7 cellular contexts compared by ENCODE assay signal in the genomic region with DNA sequence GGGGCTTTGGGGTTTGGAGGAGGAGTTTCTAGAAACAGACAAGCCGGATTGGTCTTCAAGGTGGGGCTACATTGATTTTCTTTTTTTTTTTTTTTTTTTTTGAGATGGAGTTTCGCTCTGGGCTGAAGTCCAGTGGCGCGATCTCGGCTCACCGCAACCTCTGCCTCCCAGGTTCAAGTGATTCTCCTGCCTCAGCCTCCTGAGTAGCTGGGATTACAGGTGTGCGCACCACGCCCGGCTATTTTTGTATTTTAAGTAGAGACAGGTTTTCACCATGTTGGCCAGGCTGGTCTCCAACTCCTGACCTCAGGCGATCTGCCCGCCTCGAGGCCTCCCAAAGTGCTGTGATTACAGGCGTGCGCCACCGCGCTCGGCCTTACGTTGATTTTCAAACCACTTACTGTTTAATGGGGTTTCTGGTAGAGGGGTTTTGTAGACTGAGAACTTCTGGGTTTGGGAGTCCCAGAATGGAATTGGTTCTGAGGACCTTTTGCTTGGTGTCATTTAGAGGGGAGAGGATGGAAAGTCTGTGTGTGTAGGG. TPM values are rescaled to one million over a fixed set of nuclear protein-coding genes. Genes with fewer than 3 reads are reported as not detected.
DNase-seq lines count a peak whose midpoint lies in the region; ATAC-seq and TF ChIP-seq lines count a peak whose summit lies in the region.
"Not testable (repeated sequence)": the region's sequence is repeated elsewhere in the genome, so short reads cannot be mapped to it uniquely, and the experiment has no call there.
"Had no signal": no experiment of that assay in that cellular context is flagged by ENCODE, and none has a peak within 500 bp of the region (broad histone marks: within the 10 kb centered on the region; RNA-seq: fewer than 3 reads in every experiment).

No MANE protein-coding gene starts in this region.

- peaks cover 34% of the 10 kb centered on the region for H3K36me3 Mint-ChIP-seq in CD8-positive, alpha-beta T cell
- not testable (repeated sequence) for H3K36me3 Mint-ChIP-seq in T-cell
- peaks cover 10% of the 10 kb centered on the region for H3K36me3 Mint-ChIP-seq in activated naive CD4-positive, alpha-beta T cell treated with anti-CD3 and anti-CD28 coated beads for 36 hours (ENCODE audit: low read depth)
- peaks cover 0 to 14% (median 4%) of the 10 kb centered on the region in 5 donors for H3K36me3 Mint-ChIP-seq in naive thymus-derived CD4-positive, alpha-beta T cell

- peaks cover 32% of the 10 kb centered on the region for H3K4me1 ChIP-seq in CD8-positive, alpha-beta T cell (ENCODE audit: insufficient read depth, low read length)
- H3K4me1 ChIP-seq in esophagus muscularis mucosa (peaks cover 32 to 74% (median 55%) of the 10 kb centered on the region in 4 donors), suprapubic skin (peaks cover 39% of the 10 kb centered on the region)
- peaks cover 11 to 19% of the 10 kb centered on the region in 2 donors for H3K4me1 ChIP-seq in naive thymus-derived CD4-positive, alpha-beta T cell (ENCODE audit: control insufficient read depth in 2 of 2, insufficient read depth in 2 of 2, low read length in 2 of 2)

- H3K27ac Mint-ChIP-seq in CD8-positive, alpha-beta T cell, result peak overlapping the region; percentile 41
- not testable (repeated sequence) for H3K27ac Mint-ChIP-seq in T-cell; activated naive CD4-positive, alpha-beta T cell treated with anti-CD3 and anti-CD28 coated beads for 36 hours
- peak overlapping the region in 6 of 9 donors; percentile 22 to 82 (median 47) for H3K27ac Mint-ChIP-seq in naive thymus-derived CD4-positive, alpha-beta T cell

- not testable (repeated sequence) for ATAC-seq in CD8-positive, alpha-beta T cell; T-cell (replicated peaks in 1 of 4); naive thymus-derived CD4-positive, alpha-beta T cell

- H3K4me3 ChIP-seq in CD8-positive, alpha-beta T cell (ENCODE audit: low read depth, low read length); naive thymus-derived CD4-positive, alpha-beta T cell (ENCODE audit: low read length): not testable (repeated sequence)
- H3K4me3 ChIP-seq in esophagus muscularis mucosa (peak overlapping the region in 3 of 4 donors; percentile 88 to 91 (median 90)), suprapubic skin (peak overlapping the region; percentile 98)

- TF ChIP-seq POLR2A in esophagus muscularis mucosa (IDR thresholded peaks at IDR 0.05; ENCODE audit: low read depth); suprapubic skin (IDR thresholded peaks at IDR 0.05): not testable (repeated sequence)

- H3K36me3 ChIP-seq in CD8-positive, alpha-beta T cell (ENCODE audit: insufficient read depth, low read length), result not testable (repeated sequence)
- H3K36me3 ChIP-seq in esophagus muscularis mucosa (peaks cover 0 to 31% (median 22%) of the 10 kb centered on the region in 4 donors), suprapubic skin (peaks cover 28% of the 10 kb centered on the region)
- peaks cover 0 to 39% (median 0%) of the 10 kb centered on the region in 3 experiments for H3K36me3 ChIP-seq in naive thymus-derived CD4-positive, alpha-beta T cell (ENCODE audit: control insufficient read depth in 2 of 3, insufficient read depth in 3 of 3, low read length in 3 of 3)

- not testable (repeated sequence) for H3K9me3 Mint-ChIP-seq in CD8-positive, alpha-beta T cell; T-cell; activated naive CD4-positive, alpha-beta T cell treated with anti-CD3 and anti-CD28 coated beads for 36 hours; naive thymus-derived CD4-positive, alpha-beta T cell

- CTCF ChIA-PET in CD8-positive, alpha-beta T cell (lab: Charles Lee); T-cell (lab: Charles Lee); activated naive CD4-positive, alpha-beta T cell treated with anti-CD3 and anti-CD28 coated beads for 36 hours (lab: Charles Lee); naive thymus-derived CD4-positive, alpha-beta T cell (lab: Charles Lee): not testable (repeated sequence)

- not testable (repeated sequence) for H3K27ac ChIP-seq in CD8-positive, alpha-beta T cell (ENCODE audit: low read depth, low read length); naive thymus-derived CD4-positive, alpha-beta T cell (ENCODE audit: low read depth, low read length); suprapubic skin
- peak overlapping the region in 2 of 4 donors; percentile 88 to 92 for H3K27ac ChIP-seq in esophagus muscularis mucosa (replicated peaks in 1 of 4)

- H3K27me3 Mint-ChIP-seq in CD8-positive, alpha-beta T cell (ENCODE audit: low read depth); T-cell; activated naive CD4-positive, alpha-beta T cell treated with anti-CD3 and anti-CD28 coated beads for 36 hours (ENCODE audit: low read depth); naive thymus-derived CD4-positive, alpha-beta T cell: not testable (repeated sequence)

- not testable (repeated sequence) for TF ChIP-seq EP300 in esophagus muscularis mucosa (IDR thresholded peaks at IDR 0.05); suprapubic skin (IDR thresholded peaks at IDR 0.05)

- not testable (repeated sequence) for DNase-seq in CD8-positive, alpha-beta T cell; T-cell; activated naive CD4-positive, alpha-beta T cell treated with anti-CD3 and anti-CD28 coated beads for 36 hours; esophagus muscularis mucosa (ENCODE audit: extremely low spot score); naive thymus-derived CD4-positive, alpha-beta T cell; suprapubic skin (ENCODE audit: low spot score in 2 of 2)

- peak overlapping the region; percentile 85 for H3K4me3 Mint-ChIP-seq in CD8-positive, alpha-beta T cell
- peak overlapping the region; percentile 52 to 90 (median 88) for H3K4me3 Mint-ChIP-seq in T-cell
- peak overlapping the region; percentile 15 for H3K4me3 Mint-ChIP-seq in activated naive CD4-positive, alpha-beta T cell treated with anti-CD3 and anti-CD28 coated beads for 36 hours
- H3K4me3 Mint-ChIP-seq in naive thymus-derived CD4-positive, alpha-beta T cell, result peak overlapping the region; percentile 20 to 96 (median 78)

- POLR2A ChIA-PET in CD8-positive, alpha-beta T cell (lab: Charles Lee); T-cell (lab: Charles Lee); naive thymus-derived CD4-positive, alpha-beta T cell (lab: Charles Lee): not testable (repeated sequence)

- intact Hi-C loops in CD8-positive, alpha-beta T cell (cut with DNase I, micrococcal nuclease), result loop anchor here (5.0 to 10.0 kb wide), 6 partner anchors 254 to 1646 kb away; a partner anchor contains a TSS
- intact Hi-C loops in activated naive CD4-positive, alpha-beta T cell treated with anti-CD3 and anti-CD28 coated beads for 36 hours (cut with micrococcal nuclease), result loop anchor here (5.0 kb wide), 3 partner anchors 304 to 964 kb away; a partner anchor contains a TSS
- intact Hi-C loops in esophagus muscularis mucosa (cut with DNase I), result not testable (repeated sequence)
- intact Hi-C loops in naive thymus-derived CD4-positive, alpha-beta T cell (cut with micrococcal nuclease), result loop anchor here (5.0 to 10.0 kb wide), 3 partner anchors 254 to 723 kb away; a partner anchor contains a TSS

- WGBS in esophagus muscularis mucosa, result 94% methylated on average over 18 of the region's 18 CpGs
- 93% methylated on average over 18 of the region's 18 CpGs for WGBS in suprapubic skin

- peaks cover 55% of the 10 kb centered on the region for H3K4me1 Mint-ChIP-seq in CD8-positive, alpha-beta T cell (ENCODE audit: low read depth)
- peaks cover 51 to 64% (median 56%) of the 10 kb centered on the region in 3 donors for H3K4me1 Mint-ChIP-seq in T-cell
- peaks cover 41% of the 10 kb centered on the region for H3K4me1 Mint-ChIP-seq in activated naive CD4-positive, alpha-beta T cell treated with anti-CD3 and anti-CD28 coated beads for 36 hours (ENCODE audit: low read depth)
- H3K4me1 Mint-ChIP-seq in naive thymus-derived CD4-positive, alpha-beta T cell, result peaks cover 33 to 71% (median 43%) of the 10 kb centered on the region in 7 donors

- not testable (repeated sequence) for TF ChIP-seq CTCF in CD8-positive, alpha-beta T cell (IDR thresholded peaks at IDR 0.05); esophagus muscularis mucosa (IDR thresholded peaks at IDR 0.05); suprapubic skin (IDR thresholded peaks at IDR 0.05)

- not testable (repeated sequence) for H3K27me3 ChIP-seq in CD8-positive, alpha-beta T cell (ENCODE audit: insufficient read depth, low read length); esophagus muscularis mucosa; naive thymus-derived CD4-positive, alpha-beta T cell (ENCODE audit: control insufficient read depth in 2 of 2, insufficient read depth in 2 of 2, low read length in 2 of 2); suprapubic skin

- H3K9me3 ChIP-seq in CD8-positive, alpha-beta T cell (ENCODE audit: low read length); esophagus muscularis mucosa; naive thymus-derived CD4-positive, alpha-beta T cell (ENCODE audit: control insufficient read depth in 2 of 3, low read length in 3 of 3); suprapubic skin: not testable (repeated sequence)

RNA-seq across cellular contexts. Expression of a gene that starts 2.1 kb away (rescaled TPM):
- total RNA-seq in CD8-positive, alpha-beta T cell, result 100 to 1,000 TPM; 130 to 142 TPM
- total RNA-seq in T-cell (10 to 100 TPM; 74.0 to 85.6 (median 77.8) TPM), esophagus muscularis mucosa (10 to 100 TPM; 15.8 to 41.2 (median 31.4) TPM), suprapubic skin (10 to 100 TPM; 45.1 to 51.1 (median 47.9) TPM)
- 10 to 100 TPM; 40.3 to 46.3 TPM for total RNA-seq in activated naive CD4-positive, alpha-beta T cell treated with anti-CD3 and anti-CD28 coated beads for 36 hours
- total RNA-seq in naive thymus-derived CD4-positive, alpha-beta T cell, result 10 to 100 TPM; 60.7 to 90.7 (median 71.3) TPM
- polyA plus RNA-seq in naive thymus-derived CD4-positive, alpha-beta T cell, result 10 to 100 TPM in 1 of 2 donors, 1 to 10 TPM in 1; 7.8 to 15.1 TPM

RNA-seq across cellular contexts. Expression of a gene that starts 7.7 kb away (rescaled TPM):
- 1 to 10 TPM; 3.4 to 3.9 TPM for total RNA-seq in CD8-positive, alpha-beta T cell
- total RNA-seq in T-cell (10 to 100 TPM in 3 of 5 donors, 1 to 10 TPM in 2; 5.0 to 12.3 (median 11.1) TPM), esophagus muscularis mucosa (10 to 100 TPM; 19.5 to 37.5 (median 25.8) TPM), suprapubic skin (10 to 100 TPM; 10.9 to 21.7 (median 17.9) TPM)
- 10 to 100 TPM; 13.3 to 14.0 TPM for total RNA-seq in activated naive CD4-positive, alpha-beta T cell treated with anti-CD3 and anti-CD28 coated beads for 36 hours
- 10 to 100 TPM in 1 of 5 experiments, 1 to 10 TPM in 4; 4.4 to 16.4 (median 8.0) TPM for total RNA-seq in naive thymus-derived CD4-positive, alpha-beta T cell
- 10 to 100 TPM in 1 of 2 donors, 1 to 10 TPM in 1; 4.6 to 15.0 TPM for polyA plus RNA-seq in naive thymus-derived CD4-positive, alpha-beta T cell

RNA-seq across cellular contexts. Expression of a gene that starts 24.9 kb away (rescaled TPM):
- total RNA-seq in CD8-positive, alpha-beta T cell, result not detected
- total RNA-seq in T-cell (not detected), esophagus muscularis mucosa (not detected), suprapubic skin (not detected)
- not detected for total RNA-seq in activated naive CD4-positive, alpha-beta T cell treated with anti-CD3 and anti-CD28 coated beads for 36 hours
- not detected for total RNA-seq in naive thymus-derived CD4-positive, alpha-beta T cell
- polyA plus RNA-seq in naive thymus-derived CD4-positive, alpha-beta T cell, result not detected
- total RNA-seq: bronchial epithelial cell had no signal

RNA-seq across cellular contexts. Expression of a gene that starts 27.9 kb away (rescaled TPM):
- total RNA-seq in CD8-positive, alpha-beta T cell, result under 1 TPM in 1 of 2 experiments, not detected in 1; 0.56 TPM
- total RNA-seq in T-cell, result 1 to 10 TPM in 1 of 5 donors, under 1 TPM in 3, not detected in 1; 0.33 to 1.3 (median 0.78) TPM
- under 1 TPM in 1 of 2 experiments, not detected in 1; 0.41 TPM for total RNA-seq in activated naive CD4-positive, alpha-beta T cell treated with anti-CD3 and anti-CD28 coated beads for 36 hours
- total RNA-seq in esophagus muscularis mucosa, result not detected
- 1 to 10 TPM in 1 of 5 experiments, under 1 TPM in 1, not detected in 3; 0.82 to 1.8 TPM for total RNA-seq in naive thymus-derived CD4-positive, alpha-beta T cell
- polyA plus RNA-seq in naive thymus-derived CD4-positive, alpha-beta T cell, result not detected
- total RNA-seq in suprapubic skin, result 1 to 10 TPM in 1 of 4 donors, not detected in 3; 2.1 TPM
- total RNA-seq: bronchial epithelial cell had no signal

RNA-seq across cellular contexts. Expression of a gene that starts 30.8 kb away (rescaled TPM):
- 1 to 10 TPM; 5.2 to 6.4 TPM for total RNA-seq in CD8-positive, alpha-beta T cell
- total RNA-seq in T-cell (10 to 100 TPM in 3 of 5 donors, 1 to 10 TPM in 2; 7.7 to 12.4 (median 10.3) TPM), esophagus muscularis mucosa (not detected), suprapubic skin (1 to 10 TPM in 2 of 4 donors, not detected in 2; 2.4 to 5.2 TPM)
- 1 to 10 TPM; 2.1 to 2.5 TPM for total RNA-seq in activated naive CD4-positive, alpha-beta T cell treated with anti-CD3 and anti-CD28 coated beads for 36 hours
- total RNA-seq in naive thymus-derived CD4-positive, alpha-beta T cell, result 10 to 100 TPM in 3 of 5 experiments, 1 to 10 TPM in 2; 5.6 to 11.5 (median 10.6) TPM
- not detected for polyA plus RNA-seq in naive thymus-derived CD4-positive, alpha-beta T cell
- total RNA-seq: bronchial epithelial cell had no signal

Comparison
In these comparisons a context has a peak if more than half of its experiments do, and no peak if none do; other contexts are left out.
1. H3K4me3 Mint-ChIP-seq: peak in every context shown above with its lines; median percentile 88 in T-cell; 85 in CD8-positive, alpha-beta T cell; 78 in naive thymus-derived CD4-positive, alpha-beta T cell; 15 in activated naive CD4-positive, alpha-beta T cell treated with anti-CD3 and anti-CD28 coated beads for 36 hours.